22 cellular contexts compared by ENCODE assay signal in genomic region chr7:133654547-133654946, GRCh38.
"Had no signal": no experiment of that assay in that cellular context is flagged by ENCODE, and none has a peak within 500 bp of the region (broad histone marks: within the 10 kb centered on the region; RNA-seq: fewer than 3 reads in every experiment).

No MANE protein-coding gene starts in this region.

- H3K4me3 ChIP-seq: breast epithelium, coronary artery, SJCRH30 had no signal

- H3K9me3 ChIP-seq: breast epithelium, SJCRH30 had no signal

- H3K27ac ChIP-seq: breast epithelium, coronary artery, SJCRH30 had no signal

- DNase-seq: activated B cell treated with CpG ODN at 0.5 μM for 24 hours; activated CD4-positive, alpha-beta T cell treated with anti-CD3 and anti-CD28 coated beads for 1 hour; activated CD4-positive, alpha-beta T cell treated with anti-CD3 and anti-CD28 coated beads, Interleukin-2, amount 10 ng/mL, durations not matched to agents 24 days and 14 days; activated CD4-positive, alpha-beta T cell treated with anti-CD3 and anti-CD28 coated beads, Interleukin-2, amount 50 U/mL, for 48 hours; activated CD8-positive, alpha-beta memory T cell treated with anti-CD3 and anti-CD28 coated beads, Interleukin-2, amount 10 ng/mL, durations not matched to agents 7 days and 5 days; activated effector memory CD4-positive, alpha-beta T cell treated with Interleukin-2 at 50 U/mL for 16 hours; activated naive CD4-positive, alpha-beta T cell; activated T-cell treated with anti-CD3 and anti-CD28 coated beads, Interleukin-2, amount 50 U/mL, for 24 hours; aorta; caudate nucleus; Karpas-422; MM.1S; NCI-H1105; NCI-H1436; NCI-H1694 treated with DMSO at 0.1 percent for 48 hours; NCI-H2081; NCI-H446; SJCRH30; SW 1271 had no signal

- H3K36me3 ChIP-seq: breast epithelium, SJCRH30 had no signal

- ATAC-seq: activated CD8-positive, alpha-beta memory T cell treated with anti-CD3 and anti-CD28 coated beads, Interleukin-2, amount 10 ng/mL, durations not matched to agents 7 days and 5 days; SK-N-SH treated with all-trans-retinoic acid at 6 μM for 48 hours had no signal

- H3K27me3 ChIP-seq: breast epithelium, SJCRH30 had no signal

- H3K4me1 ChIP-seq: breast epithelium had no signal
